24 cellular contexts compared by ENCODE assay signal in the genomic region with DNA sequence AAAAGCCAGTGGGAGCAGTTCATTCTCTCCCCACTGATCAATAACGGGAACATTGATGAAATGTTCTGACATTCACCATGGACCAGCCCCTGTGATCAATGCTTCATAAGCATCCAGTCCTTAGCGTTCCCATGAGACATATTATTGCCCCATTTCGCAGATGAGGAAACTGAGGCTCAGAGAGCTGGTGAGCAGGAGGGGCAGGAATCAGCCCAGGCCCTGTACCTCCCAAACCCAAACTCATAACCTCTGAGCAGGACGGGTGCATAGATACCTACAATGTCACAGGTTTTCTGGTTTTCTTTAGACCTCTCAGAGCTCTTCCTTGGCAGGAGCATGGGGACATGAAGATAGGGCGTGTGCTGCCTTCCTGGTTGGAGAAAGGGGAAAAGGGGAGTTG.
"Had no signal": no experiment of that assay in that cellular context is flagged by ENCODE, and none has a peak within 500 bp of the region (broad histone marks: within the 10 kb centered on the region; RNA-seq: fewer than 3 reads in every experiment).

No MANE protein-coding gene starts in this region.

- H3K4me3 Mint-ChIP-seq: endodermal cell; memory B cell; natural killer cell; stimulated activated memory B cell treated with anti-CD40 and anti-IgM and Interleukin-4, amounts not matched to agents 10 μg/mL and 1 μg/mL and 100 μg/mL, for 72 hours had no signal

- H3K4me3 ChIP-seq: lung, prostate gland, right atrium auricular region, sigmoid colon, thoracic aorta, transverse colon, vagina had no signal

- H3K9me3 ChIP-seq: gastrocnemius medialis, prostate gland, right atrium auricular region, sigmoid colon, thoracic aorta, transverse colon, vagina had no signal

- H3K36me3 Mint-ChIP-seq: natural killer cell had no signal

- H3K27me3 ChIP-seq: dorsolateral prefrontal cortex, gastrocnemius medialis, right atrium auricular region, sigmoid colon, transverse colon, vagina had no signal

- H3K9me3 Mint-ChIP-seq: endodermal cell; memory B cell; natural killer cell; stimulated activated memory B cell treated with anti-CD40 and anti-IgM and Interleukin-4, amounts not matched to agents 10 μg/mL and 1 μg/mL and 100 μg/mL, for 72 hours had no signal

- H3K27ac ChIP-seq: dorsolateral prefrontal cortex, epithelial cell of prostate, gastrocnemius medialis, prostate gland, right atrium auricular region, sigmoid colon, thoracic aorta, transverse colon, vagina had no signal

- DNase-seq: dorsolateral prefrontal cortex; effector CD4-positive, alpha-beta T cell; endodermal cell; foreskin fibroblast; gastrocnemius medialis; head of caudate nucleus; natural killer cell; nucleus accumbens; sigmoid colon; stimulated activated CD4-positive, alpha-beta T cell treated with anti-CD3 and anti-CD28 coated beads, Interleukin-2, amount 100 ng/mL, for 24 hours; stimulated activated CD4-positive, alpha-beta T cell treated with anti-CD3 and anti-CD28 coated beads, Interleukin-4, amount 100 ng/mL, for 24 hours; stimulated activated naive CD8-positive, alpha-beta T cell treated with anti-CD3 and anti-CD28 coated beads, Interleukin-15, Interleukin-2, amounts not matched to agents 100 U/mL and 50 U/mL, for 24 hours; transverse colon had no signal

- H3K27ac Mint-ChIP-seq: endodermal cell; memory B cell; natural killer cell; stimulated activated memory B cell treated with anti-CD40 and anti-IgM and Interleukin-4, amounts not matched to agents 10 μg/mL and 1 μg/mL and 100 μg/mL, for 72 hours had no signal

- ATAC-seq: esophagus mucosa; gastrocnemius medialis; left lobe of liver; natural killer cell; stimulated activated memory B cell treated with anti-CD40 and anti-IgM and Interleukin-4, amounts not matched to agents 10 μg/mL and 1 μg/mL and 100 μg/mL, for 72 hours; stimulated activated naive CD8-positive, alpha-beta T cell treated with anti-CD3 and anti-CD28 coated beads, Interleukin-15, Interleukin-2, amounts not matched to agents 100 U/mL and 50 U/mL, for 24 hours had no signal

- FAIRE-seq: kidney had no signal

- H3K27me3 Mint-ChIP-seq: memory B cell; stimulated activated memory B cell treated with anti-CD40 and anti-IgM and Interleukin-4, amounts not matched to agents 10 μg/mL and 1 μg/mL and 100 μg/mL, for 72 hours had no signal
